In genomic region chr16:78647491-78647890, GRCh38 we compare ENCODE assay signal across 21 cellular contexts.
DNase-seq lines count a peak whose midpoint lies in the region; ATAC-seq, FAIRE-seq and TF ChIP-seq lines count a peak whose summit lies in the region.
"Had no signal": no experiment of that assay in that cellular context is flagged by ENCODE, and none has a peak within 500 bp of the region (broad histone marks: within the 10 kb centered on the region; RNA-seq: fewer than 3 reads in every experiment).

No MANE protein-coding gene starts in this region.

- H3K18ac ChIP-seq in trophoblast cell (ENCODE audit: low read length): no peak overlapping the region

- no peak overlapping the region for H4K12ac ChIP-seq in trophoblast cell (ENCODE audit: low read depth, low read length)

- H3K27ac ChIP-seq in heart right ventricle (peak overlapping the region in 9 of 10 donors; percentile 8 to 78 (median 40)), right atrium auricular region (peak overlapping the region in 1 of 2 donors; percentile 8), trophoblast cell (ENCODE audit: low read depth, low read length) (peak overlapping the region; percentile 78)
- H3K27ac ChIP-seq: BLaER1, C4-2B had no signal

- peak overlapping the region; percentile 86 for H2BK12ac ChIP-seq in trophoblast cell (ENCODE audit: low read length)

- H3K79me2 ChIP-seq in trophoblast cell (ENCODE audit: control insufficient read depth, insufficient read depth, low read length, poor library complexity): peaks cover 7% of the 10 kb centered on the region

- H3K23ac ChIP-seq in trophoblast cell (ENCODE audit: low read length): no peak overlapping the region

- intact Hi-C loops in heart right ventricle (cut with DNase I) (no loop called here), left ventricle myocardium superior (cut with micrococcal nuclease) (no loop called here)

- H3K36me3 ChIP-seq in heart right ventricle: no peaks in the 10 kb centered on the region
- H3K36me3 ChIP-seq in right atrium auricular region: no peaks in the 10 kb centered on the region
- H3K36me3 ChIP-seq in trophoblast cell (ENCODE audit: control insufficient read depth in 1 of 2, insufficient read depth in 2 of 2, low read length in 2 of 2): no peaks in the 10 kb centered on the region
- H3K36me3 ChIP-seq in BE2C: no peaks in the 10 kb centered on the region
- H3K36me3 ChIP-seq: BLaER1, HAP-1 had no signal

- no peak overlapping the region for H2BK120ac ChIP-seq in trophoblast cell (ENCODE audit: insufficient read depth, low read length, poor library complexity)

- TF ChIP-seq CTCF in heart right ventricle (IDR thresholded peaks at IDR 0.05) (no peak), right atrium auricular region (IDR thresholded peaks at IDR 0.05) (no peak), D721Med (IDR thresholded peaks at IDR 0.05; ENCODE audit: insufficient read depth, missing control alignments) (no peak), BE2C (IDR thresholded peaks at IDR 0.05; ENCODE audit: low read depth, low read length) (no peak)

- no peak overlapping the region for H3K4me2 ChIP-seq in trophoblast cell (ENCODE audit: low read length)
- H3K4me2 ChIP-seq: BLaER1, GM23338 had no signal

- H3K27me3 ChIP-seq in heart right ventricle: no peaks in the 10 kb centered on the region
- no peaks in the 10 kb centered on the region for H3K27me3 ChIP-seq in right atrium auricular region
- no peaks in the 10 kb centered on the region for H3K27me3 ChIP-seq in trophoblast cell (ENCODE audit: insufficient read depth, low read length)
- H3K27me3 ChIP-seq in BE2C: no peaks in the 10 kb centered on the region
- H3K27me3 ChIP-seq: BLaER1 had no signal

- DNase-seq in heart right ventricle: no peak
- DNase-seq in right atrium auricular region (ENCODE audit: low spot score): no peak
- no peak for DNase-seq in left ventricle myocardium superior
- DNase-seq in trophoblast cell: no peak
- no peak for DNase-seq in RCC 7860 (ENCODE audit: low spot score)
- DNase-seq in D721Med (ENCODE audit: insufficient read length, low spot score): no peak
- no peak for DNase-seq in BE2C
- DNase-seq: Caco-2; CD4-positive, CD25-positive, alpha-beta regulatory T cell; CD8-positive, alpha-beta T cell; DMS 273 treated with DMSO at 0.1 percent for 48 hours; DMS53; DMS79 treated with DMSO at 0.1 percent for 48 hours; GF-D8; HFFc6 had no signal

- H3K4me1 ChIP-seq in heart right ventricle (peaks cover 0 to 36% (median 27%) of the 10 kb centered on the region in 9 donors), right atrium auricular region (peaks cover 0 to 18% of the 10 kb centered on the region in 2 donors), trophoblast cell (ENCODE audit: control insufficient read depth in 1 of 2, insufficient read depth in 2 of 2, low read length in 2 of 2) (peaks cover 23 to 25% of the 10 kb centered on the region in 2 experiments), BE2C (no peaks in the 10 kb centered on the region)
- H3K4me1 ChIP-seq: BLaER1, HAP-1 had no signal

- FAIRE-seq in RCC 7860 (lab: Jason Lieb, UNC) (no peak), D721Med (lab: Jason Lieb, UNC) (no peak)
- FAIRE-seq: GM12891, GM18507 had no signal

- H2AFZ ChIP-seq in trophoblast cell (ENCODE audit: insufficient read depth, low read length, poor library complexity): no peak overlapping the region
- H2AFZ ChIP-seq: GM23338 had no signal

- WGBS in heart right ventricle, 2 donors: 51 to 53% methylated on average over 2 of the region's 2 CpGs
- no CpG with 5 or more reads among the region's 2 CpGs for WGBS in trophoblast cell (ENCODE audit: extremely low coverage, insufficient coverage, insufficient read length)

- H3K9me3 ChIP-seq in heart right ventricle (no peaks in the 10 kb centered on the region), right atrium auricular region (no peaks in the 10 kb centered on the region), trophoblast cell (ENCODE audit: insufficient read depth, low read depth, low read length) (no peaks in the 10 kb centered on the region), BE2C (no peaks in the 10 kb centered on the region)
- H3K9me3 ChIP-seq: BLaER1, Caco-2, HAP-1 had no signal

- H3K4me3 ChIP-seq in heart right ventricle (no peak overlapping the region), right atrium auricular region (no peak overlapping the region), trophoblast cell (ENCODE audit: low read depth, low read length) (no peak overlapping the region), BE2C (ENCODE audit: low read depth, low read length) (no peak overlapping the region)
- H3K4me3 ChIP-seq: BLaER1, GM23338, HAP-1 had no signal

- H4K8ac ChIP-seq in trophoblast cell (ENCODE audit: low read depth, low read length): peak overlapping the region; percentile 86

- peak overlapping the region; percentile 86 for H3K4ac ChIP-seq in trophoblast cell (ENCODE audit: low read depth, low read length)

- peak overlapping the region; percentile 53 for H2BK5ac ChIP-seq in trophoblast cell (ENCODE audit: low read depth, low read length, poor library complexity)

- H3K14ac ChIP-seq in trophoblast cell (ENCODE audit: low read length): no peak overlapping the region

- no peak overlapping the region for H2AK5ac ChIP-seq in trophoblast cell (ENCODE audit: low read length)

- peak overlapping the region; percentile 99 for H4K91ac ChIP-seq in trophoblast cell (ENCODE audit: low read depth, low read length)

- peaks cover 39% of the 10 kb centered on the region for H3K79me1 ChIP-seq in trophoblast cell (ENCODE audit: low read length)

- no peak overlapping the region for H3K9ac ChIP-seq in trophoblast cell (ENCODE audit: low read length)
- H3K9ac ChIP-seq: BLaER1 had no signal

- ATAC-seq in heart right ventricle (peak in 5 of 8 donors; percentile 13 to 78 (median 45)), left ventricle myocardium superior (peak; percentile 63)
- ATAC-seq: CD8-positive, alpha-beta T cell; GM23338 had no signal
